In genomic region chr10:64115913-64116643, GRCh38 we compare ENCODE assay signal across 10 cellular contexts.
A peak's percentile ranks its signal among the peaks of the same experiment; 100 is the strongest.
DNase-seq lines count a peak whose midpoint lies in the region; TF ChIP-seq lines count a peak whose summit lies in the region.
"Had no signal": no experiment of that assay in that cellular context is flagged by ENCODE, and none has a peak within 500 bp of the region (broad histone marks: within the 10 kb centered on the region; RNA-seq: fewer than 3 reads in every experiment).

No MANE protein-coding gene starts in this region.

- dilution Hi-C loops in mammary epithelial cell (cut with HindIII; ENCODE audit: low sequenced_read_pairs): no loop called here

- H3K79me2 ChIP-seq in mammary epithelial cell (ENCODE audit: insufficient read depth, low read length) (no peaks in the 10 kb centered on the region), OCI-LY1 (ENCODE audit: insufficient read depth, low read length) (no peaks in the 10 kb centered on the region)

- H3K4me1 ChIP-seq in mammary epithelial cell (ENCODE audit: insufficient read depth, low read length): no peaks in the 10 kb centered on the region
- no peaks in the 10 kb centered on the region for H3K4me1 ChIP-seq in OCI-LY1 (ENCODE audit: insufficient read depth, low read length, severe bottlenecking)
- H3K4me1 ChIP-seq in transverse colon: peaks cover 0 to 21% (median 4%) of the 10 kb centered on the region in 4 donors

- H3K36me3 ChIP-seq in mammary epithelial cell (ENCODE audit: insufficient read depth, low read length) (no peaks in the 10 kb centered on the region), OCI-LY1 (ENCODE audit: insufficient read depth, low read length) (no peaks in the 10 kb centered on the region), transverse colon (no peaks in the 10 kb centered on the region)

- no peak for TF ChIP-seq EP300 in transverse colon (IDR thresholded peaks at IDR 0.05; ENCODE audit: low read depth)

- no peaks in the 10 kb centered on the region for H3K27me3 Mint-ChIP-seq in MCF 10A (ENCODE audit: insufficient read depth, unreplicated experiment)
- H3K27me3 Mint-ChIP-seq: central memory CD8-positive, alpha-beta T cell had no signal

- H3K4me3 Mint-ChIP-seq in MCF 10A (ENCODE audit: unreplicated experiment): no peak overlapping the region
- H3K4me3 Mint-ChIP-seq: central memory CD8-positive, alpha-beta T cell had no signal

- no peaks in the 10 kb centered on the region for H3K9me3 Mint-ChIP-seq in MCF 10A (ENCODE audit: unreplicated experiment)

- CTCF ChIA-PET in MCF 10A (lab: Yijun Ruan, JAX): interaction anchor here (0.6 to 1.0 kb wide), 6 partner anchors 12 to 370 kb away, joined by 3 to 4 read pairs (median 3); no protein-coding TSS in a partner anchor
- CTCF ChIA-PET in mammary epithelial cell (lab: Charles Lee; ENCODE audit: low non-redundant PET): no interaction called here

- H3K9me2 ChIP-seq in OCI-LY1 (ENCODE audit: low read depth, low read length): no peaks in the 10 kb centered on the region

- no peaks in the 10 kb centered on the region for H3K9me3 ChIP-seq in mammary epithelial cell (replicated peaks; ENCODE audit: insufficient read depth, low read length)
- no peaks in the 10 kb centered on the region for H3K9me3 ChIP-seq in OCI-LY1 (ENCODE audit: low read length)
- H3K9me3 ChIP-seq in transverse colon: no peaks in the 10 kb centered on the region

- intact Hi-C loops in MCF 10A (cut with micrococcal nuclease) (loop anchor here (5.0 kb wide), 1 partner anchor 176 kb away; no protein-coding TSS in a partner anchor), mammary epithelial cell (cut with micrococcal nuclease) (no loop called here), transverse colon (cut with DNase I; ENCODE audit: low total_unique reads) (no loop called here)

- no peak for TF ChIP-seq POLR2A in transverse colon (IDR thresholded peaks at IDR 0.05)

- H3K4me1 Mint-ChIP-seq in MCF 10A (ENCODE audit: insufficient read depth, unreplicated experiment): no peaks in the 10 kb centered on the region
- H3K4me1 Mint-ChIP-seq: central memory CD8-positive, alpha-beta T cell had no signal

- H4K20me1 ChIP-seq in mammary epithelial cell (ENCODE audit: insufficient read depth, low read length) (no peaks in the 10 kb centered on the region), OCI-LY1 (ENCODE audit: insufficient read depth, low read length) (no peaks in the 10 kb centered on the region)

- BruUV-seq in MCF 10A (replicated peaks; lab: Mats Ljungman, UMichigan): no TSS peak
- BruUV-seq in mammary epithelial cell (replicated peaks; lab: Mats Ljungman, UMichigan): no TSS peak

- no peaks in the 10 kb centered on the region for H3K36me3 Mint-ChIP-seq in MCF 10A (ENCODE audit: insufficient read depth, unreplicated experiment)

- H3K9ac ChIP-seq in mammary epithelial cell (ENCODE audit: insufficient read depth, low read length) (no peak overlapping the region), OCI-LY1 (ENCODE audit: low read length) (no peak overlapping the region)

- no peak overlapping the region for H3K27ac Mint-ChIP-seq in MCF 10A (ENCODE audit: low read depth, unreplicated experiment)

- H2AFZ ChIP-seq in mammary epithelial cell (ENCODE audit: low read depth, low read length) (no peak overlapping the region), OCI-LY1 (ENCODE audit: low read length) (no peak overlapping the region)

- WGBS in mammary epithelial cell (ENCODE audit: low coverage, missing lambda C conversion rate): 61% methylated on average over 4 of the region's 4 CpGs
- 48 to 60% methylated on average over 4 of the region's 4 CpGs for WGBS in transverse colon (ENCODE audit: low coverage in 1 of 2), 2 donors

- H3K27ac ChIP-seq in mammary epithelial cell (ENCODE audit: insufficient read depth, low read depth, low read length): no peak overlapping the region
- H3K27ac ChIP-seq in OCI-LY1 (ENCODE audit: low read depth, low read length, poor library complexity, severe bottlenecking): no peak overlapping the region
- no peak overlapping the region for H3K27ac ChIP-seq in transverse colon

- H3F3A ChIP-seq in OCI-LY1 (ENCODE audit: insufficient read depth, low read length): no peaks in the 10 kb centered on the region

- TF ChIP-seq CTCF in MCF 10A (IDR thresholded peaks at IDR 0.05; ENCODE audit: unreplicated experiment): peak; percentile 46
- peak in 1 of 2 donors; percentile 19 for TF ChIP-seq CTCF in mammary epithelial cell (conservative IDR thresholded peaks at IDR 0.05 in 1 of 2, IDR thresholded peaks at IDR 0.05 in 1 of 2; ENCODE audit: extremely low read depth in 1 of 2, insufficient read depth in 1 of 2, low read depth in 1 of 2, low read length in 2 of 2)
- TF ChIP-seq CTCF in OCI-LY1 (IDR thresholded peaks at IDR 0.05; ENCODE audit: low read length): peak; percentile 52
- peak; percentile 13 for TF ChIP-seq CTCF in fibroblast of villous mesenchyme (IDR thresholded peaks at IDR 0.05; ENCODE audit: insufficient read depth, low read depth, low read length)
- peak in 4 of 5 experiments; percentile 15 to 43 (median 34) for TF ChIP-seq CTCF in transverse colon (IDR thresholded peaks at IDR 0.05)

- no peaks in the 10 kb centered on the region for H3K27me3 ChIP-seq in mammary epithelial cell (ENCODE audit: insufficient read depth, low read length)
- H3K27me3 ChIP-seq in OCI-LY1 (ENCODE audit: insufficient read depth, low read length): no peaks in the 10 kb centered on the region
- no peaks in the 10 kb centered on the region for H3K27me3 ChIP-seq in transverse colon

- H3K4me3 ChIP-seq in mammary epithelial cell (replicated peaks in 1 of 3; ENCODE audit: insufficient read depth in 1 of 3, low read depth in 2 of 3, low read length in 3 of 3) (no peak overlapping the region), OCI-LY1 (ENCODE audit: low read depth, low read length, poor library complexity, severe bottlenecking) (no peak overlapping the region), fibroblast of villous mesenchyme (ENCODE audit: low read depth, low read length) (no peak overlapping the region), transverse colon (no peak overlapping the region)

- POLR2A ChIA-PET in MCF 10A (lab: Yijun Ruan, JAX): no interaction called here

- DNase-seq in MCF 10A (ENCODE audit: unreplicated experiment) (peak; percentile 46), mammary epithelial cell (no peak), fibroblast of villous mesenchyme (ENCODE audit: low read depth) (no peak), transverse colon (peak; percentile 11), GM03348 (ENCODE audit: low spot score) (no peak), middle frontal gyrus (ENCODE audit: extremely low spot score, low spot score) (no peak)
- DNase-seq in stimulated activated CD4-positive, alpha-beta T cell treated with anti-CD3 and anti-CD28 coated beads, Interleukin-4, amount 100 ng/mL, for 1 hour: no peak
- DNase-seq: DMS153 had no signal

- in situ Hi-C loops in mammary epithelial cell (cut with MboI; ENCODE audit: low sequenced_read_pairs in 2 of 2) (no loop called here), transverse colon (cut with MboI; ENCODE audit: low pct_ligation_motif_present in 1 of 4, low pct_unique_long_range_greater_than_20kb in 1 of 4, low sequenced_read_pairs in 3 of 4) (no loop called here)

- H3K4me2 ChIP-seq in mammary epithelial cell (ENCODE audit: insufficient read depth, low read depth, low read length) (no peak overlapping the region), OCI-LY1 (ENCODE audit: low read length) (no peak overlapping the region)

Comparison
In these comparisons a context has a peak if more than half of its experiments do, and no peak if none do; other contexts are left out.
1. DNase-seq: peak in MCF 10A (single experiment) and transverse colon (single experiment); none in mammary epithelial cell (single experiment), fibroblast of villous mesenchyme (single experiment), GM03348 (single experiment), stimulated activated CD4-positive, alpha-beta T cell treated with anti-CD3 and anti-CD28 coated beads, Interleukin-4, amount 100 ng/mL, for 1 hour (single experiment) and middle frontal gyrus (single experiment).